ENCODE assay signal across 1 cellular context in genomic region chr2:71746946-71747501, GRCh38.
TF ChIP-seq lines count a peak whose summit lies in the region.

No MANE protein-coding gene starts in this region.

TF ChIP-seq in WTC11, 78 proteins besides CTCF, POLR2A, EP300 and RAD21 (continued from another document):
- TF ChIP-seq AFF4 (CRISPR knock-in tag; IDR thresholded peaks at IDR 0.05; ENCODE audit: borderline replicate concordance) (no peak), ZNF416 (CRISPR knock-in tag; IDR thresholded peaks at IDR 0.05) (no peak), E2F1 (CRISPR knock-in tag; IDR thresholded peaks at IDR 0.05) (no peak)
- TF ChIP-seq, protein P1, sequence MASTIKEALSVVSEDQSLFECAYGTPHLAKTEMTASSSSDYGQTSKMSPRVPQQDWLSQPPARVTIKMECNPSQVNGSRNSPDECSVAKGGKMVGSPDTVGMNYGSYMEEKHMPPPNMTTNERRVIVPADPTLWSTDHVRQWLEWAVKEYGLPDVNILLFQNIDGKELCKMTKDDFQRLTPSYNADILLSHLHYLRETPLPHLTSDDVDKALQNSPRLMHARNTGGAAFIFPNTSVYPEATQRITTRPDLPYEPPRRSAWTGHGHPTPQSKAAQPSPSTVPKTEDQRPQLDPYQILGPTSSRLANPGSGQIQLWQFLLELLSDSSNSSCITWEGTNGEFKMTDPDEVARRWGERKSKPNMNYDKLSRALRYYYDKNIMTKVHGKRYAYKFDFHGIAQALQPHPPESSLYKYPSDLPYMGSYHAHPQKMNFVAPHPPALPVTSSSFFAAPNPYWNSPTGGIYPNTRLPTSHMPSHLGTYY (CRISPR knock-in tag; IDR thresholded peaks at IDR 0.05): no peak
